In genomic region chr9:135416771-135417290, GRCh38 we compare ENCODE assay signal across 19 cellular contexts.
"Had no signal": no experiment of that assay in that cellular context is flagged by ENCODE, and none has a peak within 500 bp of the region (broad histone marks: within the 10 kb centered on the region; RNA-seq: fewer than 3 reads in every experiment).

No MANE protein-coding gene starts in this region.

- H3K27me3 ChIP-seq: cardiac muscle cell, ovary had no signal

- H3K79me2 ChIP-seq: hepatocyte had no signal

- H3K27ac ChIP-seq: cardiac muscle cell, esophagus muscularis mucosa, hepatocyte, neutrophil, ovary, tibial nerve had no signal

- H2AFZ ChIP-seq: hepatocyte had no signal

- ATAC-seq: activated naive CD4-positive, alpha-beta T cell treated with anti-CD3 and anti-CD28 coated beads, Interleukin-2, amount 50 U/mL, for 72 hours; left cardiac atrium; left ventricle myocardium superior had no signal

- H3K9me3 ChIP-seq: esophagus muscularis mucosa, neutrophil, ovary, tibial nerve had no signal

- H3K4me2 ChIP-seq: hepatocyte had no signal

- H3K4me3 ChIP-seq: cardiac muscle cell, esophagus muscularis mucosa, hepatocyte, ovary, tibial nerve had no signal

- DNase-seq: activated CD4-positive, alpha-beta memory T cell treated with anti-CD3 and anti-CD28 coated beads, Interleukin-2, amount 10 ng/mL, durations not matched to agents 7 days and 5 days; activated CD4-positive, alpha-beta T cell treated with anti-CD3 and anti-CD28 coated beads, Interleukin-2, amount 10 ng/mL, durations not matched to agents 7 days and 5 days; activated CD4-positive, CD25-positive, alpha-beta regulatory T cell treated with anti-CD3 and anti-CD28 coated beads, Interleukin-2, amount 50 U/mL, for 72 hours; activated naive CD4-positive, alpha-beta T cell; activated T-cell treated with anti-CD3 and anti-CD28 coated beads, Interleukin-2, amount 50 U/mL, for 48 hours; cortex of kidney; left cardiac atrium; left ventricle myocardium superior; nephron progenitor cell; ovary; stimulated activated CD4-positive, alpha-beta T cell treated with anti-CD3 and anti-CD28 coated beads, Interleukin-15, amount 100 ng/mL, for 24 hours; stimulated activated naive CD4-positive, alpha-beta T cell treated with Interleukin-2 at 50 U/mL for 16 hours; T-helper 2 cell had no signal

- H3K36me3 ChIP-seq: cardiac muscle cell, esophagus muscularis mucosa, neutrophil, ovary, tibial nerve had no signal
